Comparison of ENCODE assay signal across 8 cellular contexts in genomic region chr4:54064317-54065275, GRCh38. TPM values are rescaled to one million over a fixed set of nuclear protein-coding genes. Genes with fewer than 3 reads are reported as not detected.
DNase-seq lines count a peak whose midpoint lies in the region; ATAC-seq, FAIRE-seq and TF ChIP-seq lines count a peak whose summit lies in the region.

Gene CHIC2, minus strand, starts transcription at chr4:54064605. Its CDS starts 305 bp downstream, at chr4:54064300.

- H3K4me3 Mint-ChIP-seq in Caco-2 (ENCODE audit: unreplicated experiment), result peak within 1 kb of the TSS; percentile 89
- peak within 1 kb of the TSS; percentile 90 for H3K4me3 Mint-ChIP-seq in memory B cell

- no peaks in the 10 kb centered on the region; the same call in 1 of the 2 replicates for H3K79me1 ChIP-seq in H1 (ENCODE audit: low read depth, low read length)

- H3K9ac ChIP-seq in HUES48 (ENCODE audit: low read depth, low read length), result peak within 1 kb of the TSS; percentile 87
- peak within 1 kb of the TSS; percentile 80 for H3K9ac ChIP-seq in NT2/D1 (ENCODE audit: insufficient read length, low read depth)
- H3K9ac ChIP-seq in H1 (replicated peaks in 1 of 4; ENCODE audit: extremely low read depth in 1 of 4, low read depth in 3 of 4, low read length in 3 of 4), result peak within 1 kb of the TSS; percentile 73 to 83 (median 81)

- H3K36me3 Mint-ChIP-seq in Caco-2 (ENCODE audit: insufficient read depth, unreplicated experiment) (no peaks in the 10 kb centered on the region), memory B cell (no peaks in the 10 kb centered on the region)

- peak; percentile 94 to 96 for DNase-seq in Caco-2
- DNase-seq in NT2/D1 (ENCODE audit: low read depth, low spot score), result peak; percentile 73
- DNase-seq in activated CD8-positive, alpha-beta memory T cell treated with anti-CD3 and anti-CD28 coated beads for 48 hours (ENCODE audit: low read depth in 2 of 3, low spot score in 2 of 3), result peak; percentile 78 to 95 (median 88)
- DNase-seq in H1 (ENCODE audit: low read depth in 1 of 2, low spot score in 2 of 2), result peak; percentile 72 to 94
- peak; percentile 96 for DNase-seq in memory B cell (ENCODE audit: low spot score in 2 of 2)
- DNase-seq in stimulated activated CD8-positive, alpha-beta memory T cell treated with anti-CD3 and anti-CD28 coated beads, Interleukin-12 subunit alpha, Interleukin-12 subunit beta, amount 100 ng/mL, for 1 hour (ENCODE audit: low read depth), result peak; percentile 91

- H3K27me3 Mint-ChIP-seq in Caco-2 (ENCODE audit: insufficient read depth, unreplicated experiment) (no peaks in the 10 kb centered on the region), memory B cell (no peaks in the 10 kb centered on the region)

- H3K9me3 ChIP-seq in Caco-2 (no peaks in the 10 kb centered on the region), HUES48 (ENCODE audit: control insufficient read depth, insufficient read depth, low read length) (no peaks in the 10 kb centered on the region), NT2/D1 (ENCODE audit: insufficient read depth, low read length) (no peaks in the 10 kb centered on the region), H1 (ENCODE audit: insufficient read depth in 2 of 2, low read depth in 1 of 2, low read length in 1 of 2) (no peaks in the 10 kb centered on the region)

- H3K14ac ChIP-seq in H1 (ENCODE audit: insufficient read length), result no peak within 1 kb of the TSS

- TF ChIP-seq EP300 in H1 (IDR thresholded peaks at IDR 0.05; ENCODE audit: borderline replicate concordance in 1 of 2, low read depth in 2 of 2, low read length in 2 of 2), result no peak

- H3K23ac ChIP-seq in H1 (ENCODE audit: insufficient read length), result no peak within 1 kb of the TSS

- H3K4me1 Mint-ChIP-seq in Caco-2 (ENCODE audit: low read depth, unreplicated experiment) (peaks cover 40% of the 10 kb centered on the region), memory B cell (peaks cover 34% of the 10 kb centered on the region)

- no peaks in the 10 kb centered on the region for H3K27me3 ChIP-seq in Caco-2 (replicated peaks; ENCODE audit: control insufficient read depth, insufficient read depth, low read length)
- H3K27me3 ChIP-seq in HUES48 (ENCODE audit: control insufficient read depth, insufficient read depth, low read length), result peaks cover 13% of the 10 kb centered on the region; the same call in 1 of the 2 replicates
- H3K27me3 ChIP-seq in NT2/D1 (ENCODE audit: insufficient read depth, insufficient read length), result peaks cover 8% of the 10 kb centered on the region
- H3K27me3 ChIP-seq in H1 (replicated peaks in 1 of 4; ENCODE audit: control insufficient read depth in 3 of 4, extremely low read depth in 1 of 4, insufficient read depth in 3 of 4, low read length in 3 of 4), result no peaks in the 10 kb centered on the region; a peak in 1 of 7 replicates

- POLR2A ChIA-PET in Caco-2 (lab: Charles Lee) (no interaction called here), H1 (lab: Charles Lee; ENCODE audit: partially characterized antibody) (interaction anchor here (0.9 to 1.0 kb wide), 2 partner anchors 10 to 33 kb away, joined by 3 read pairs; no protein-coding TSS in a partner anchor)

- peak within 1 kb of the TSS; percentile 11; the same call in 1 of the 2 replicates for H2BK5ac ChIP-seq in H1 (ENCODE audit: low read depth, low read length)

- H4K20me1 ChIP-seq in H1 (replicated peaks in 1 of 2; ENCODE audit: control insufficient read depth in 1 of 2, insufficient read depth in 2 of 2, low read length in 2 of 2), result no peaks in the 10 kb centered on the region

- no peak within 1 kb of the TSS for H4K91ac ChIP-seq in H1 (replicated peaks; ENCODE audit: insufficient read length, low read length)

- TF ChIP-seq POLR2A in H1 (IDR thresholded peaks at IDR 0.05; ENCODE audit: control extremely low read depth in 1 of 2, low read depth in 2 of 2, low read length in 2 of 2), result peak in 1 of 2 experiments; percentile 61; a peak in 1 of 3 replicates

- H3K27ac ChIP-seq in HUES48 (ENCODE audit: low read depth, low read length), result peak within 1 kb of the TSS; percentile 89
- H3K27ac ChIP-seq in H1 (ENCODE audit: low read depth, low read length), result peak within 1 kb of the TSS; percentile 57

- H3K79me2 ChIP-seq in H1 (ENCODE audit: control insufficient read depth in 1 of 2, insufficient read depth in 2 of 2, low read length in 2 of 2), result peaks cover 0 to 38% of the 10 kb centered on the region in 2 experiments; a peak in 2 of 4 replicates

- ATAC-seq in GM21390 (IDR thresholded peaks at IDR 0.05; ENCODE audit: unreplicated experiment), result peak; percentile 93
- peak; percentile 91 for ATAC-seq in memory B cell (ENCODE audit: low read depth)

- peak within 1 kb of the TSS; percentile 91 for H4K8ac ChIP-seq in H1 (ENCODE audit: extremely low read depth, insufficient read depth, low read length)

- TF ChIP-seq RAD21 in H1 (IDR thresholded peaks at IDR 0.05 in 1 of 2, conservative IDR thresholded peaks at IDR 0.05 in 1 of 2; ENCODE audit: low read depth in 2 of 2, low read length in 2 of 2), result no peak

- 8% methylated on average over 39 of the region's 89 CpGs; no CpG with 5 or more reads in 1 of the 2 experiments for WGBS in H1 (ENCODE audit: extremely low coverage in 1 of 2, insufficient coverage in 1 of 2, insufficient read length in 1 of 2, insufficient replicate concordance in 2 of 2, low coverage in 1 of 2, low lambda C conversion rate in 2 of 2, missing lambda C conversion rate in 1 of 2), 2 experiments

- H2AK5ac ChIP-seq in H1 (ENCODE audit: low read depth, low read length), result no peak within 1 kb of the TSS

- H3K4me1 ChIP-seq in Caco-2, result peaks cover 25% of the 10 kb centered on the region
- H3K4me1 ChIP-seq in HUES48 (ENCODE audit: control insufficient read depth, insufficient read depth, low read length), result peaks cover 42% of the 10 kb centered on the region
- no peaks in the 10 kb centered on the region for H3K4me1 ChIP-seq in NT2/D1 (ENCODE audit: insufficient read depth, insufficient read length)
- peaks cover 0 to 12% (median 3%) of the 10 kb centered on the region in 4 experiments; a peak in 2 of 7 replicates for H3K4me1 ChIP-seq in H1 (replicated peaks in 1 of 4; ENCODE audit: control insufficient read depth in 3 of 4, insufficient read depth in 4 of 4, low read length in 3 of 4)

- TSS peak; percentile 65 for BruUV-seq in Caco-2 (replicated peaks; lab: Mats Ljungman, UMichigan)

- H3K23me2 ChIP-seq in H1 (ENCODE audit: low read depth, low read length), result peaks cover 3% of the 10 kb centered on the region

- H3K4me2 ChIP-seq in H1 (ENCODE audit: insufficient read depth in 1 of 2, low read depth in 2 of 2, low read length in 2 of 2), result peak within 1 kb of the TSS; percentile 85 to 96

- H3K27ac Mint-ChIP-seq in Caco-2 (ENCODE audit: unreplicated experiment) (peak within 1 kb of the TSS; percentile 20), memory B cell (peak within 1 kb of the TSS; percentile 94)

- H4K5ac ChIP-seq in H1 (ENCODE audit: insufficient read length, low read depth, low read length), result peak within 1 kb of the TSS; percentile 25

- H2BK120ac ChIP-seq in H1 (replicated peaks; ENCODE audit: low read depth, low read length), result no peak within 1 kb of the TSS

- peak within 1 kb of the TSS; percentile 25 for H3K56ac ChIP-seq in H1 (replicated peaks; ENCODE audit: insufficient read length, low read depth, low read length)

- H3K9me3 Mint-ChIP-seq in Caco-2 (ENCODE audit: unreplicated experiment) (no peaks in the 10 kb centered on the region), memory B cell (no peaks in the 10 kb centered on the region)

- peak within 1 kb of the TSS; percentile 86 for H2AFZ ChIP-seq in H1 (ENCODE audit: low read length)

- peak within 1 kb of the TSS; percentile 72; the same call in 1 of the 2 replicates for H3K18ac ChIP-seq in H1 (ENCODE audit: extremely low read depth, low read length)

- H3K4me3 ChIP-seq in Caco-2 (ENCODE audit: low read depth, low read length), result peak within 1 kb of the TSS; percentile 92
- H3K4me3 ChIP-seq in HUES48 (ENCODE audit: low read depth, low read length), result peak within 1 kb of the TSS; percentile 93
- peak within 1 kb of the TSS; percentile 82 for H3K4me3 ChIP-seq in NT2/D1 (ENCODE audit: insufficient read length, low read depth)
- peak within 1 kb of the TSS; percentile 85 to 97 (median 91) for H3K4me3 ChIP-seq in H1 (ENCODE audit: extremely low read depth in 1 of 4, insufficient read depth in 2 of 4, low read depth in 3 of 4, low read length in 4 of 4)

- TF ChIP-seq CTCF in Caco-2 (IDR thresholded peaks at IDR 0.05; ENCODE audit: insufficient read depth in 1 of 2, low read depth in 1 of 2, low read length in 1 of 2, severe bottlenecking in 1 of 2, unreplicated experiment in 1 of 2) (no peak), H1 (IDR thresholded peaks at IDR 0.05; ENCODE audit: control extremely low read depth in 1 of 3, insufficient read depth in 1 of 3, low read depth in 1 of 3, low read length in 3 of 3) (no peak)

- H2BK15ac ChIP-seq in H1 (ENCODE audit: low read length), result no peak within 1 kb of the TSS

- FAIRE-seq in H1 (lab: Jason Lieb, UNC), result no peak

- H2BK20ac ChIP-seq in H1 (ENCODE audit: low read length), result no peak within 1 kb of the TSS

- H3K36me3 ChIP-seq in Caco-2 (ENCODE audit: control insufficient read depth, insufficient read depth, low read length) (no peaks in the 10 kb centered on the region), HUES48 (ENCODE audit: control insufficient read depth, insufficient read depth, low read length) (no peaks in the 10 kb centered on the region), NT2/D1 (ENCODE audit: insufficient read depth, insufficient read length, low read length) (no peaks in the 10 kb centered on the region), H1 (ENCODE audit: control insufficient read depth in 2 of 4, insufficient read depth in 4 of 4, low read length in 3 of 4) (no peaks in the 10 kb centered on the region)

- no peak within 1 kb of the TSS for H2BK12ac ChIP-seq in H1 (ENCODE audit: low read depth, low read length)

- no peak within 1 kb of the TSS for H3K4ac ChIP-seq in H1 (replicated peaks; ENCODE audit: insufficient read length, low read depth, low read length)

- CTCF ChIA-PET in Caco-2 (lab: Charles Lee), result interaction anchor here (0.6 kb wide), 1 partner anchor 80 kb away, joined by 3 read pairs; no protein-coding TSS in a partner anchor
- CTCF ChIA-PET in H1 (lab: Charles Lee; ENCODE audit: partially characterized antibody), result interaction anchor here (3.0 kb wide), 1 partner anchor 134 kb away, joined by 17 read pairs; no protein-coding TSS in a partner anchor

- intact Hi-C loops in Caco-2 (cut with micrococcal nuclease; ENCODE audit: unreplicated experiment), result loop anchor here (1.0 to 5.0 kb wide), 3 partner anchors 80 to 157 kb away; no protein-coding TSS in a partner anchor

TF ChIP-seq in H1, 55 proteins besides CTCF, POLR2A, EP300 and RAD21 (continues in another document):
- peak; percentile 92 for TF ChIP-seq CHD2 (IDR thresholded peaks at IDR 0.05; ENCODE audit: low read length)

RNA-seq across cellular contexts. Expression of gene CHIC2, which starts in this region (rescaled TPM):
- 24.9 and 30.0 TPM in 2 replicates for total RNA-seq in Caco-2 (2022)
- total RNA-seq in H1 (2021; fragmentation: NEBNext Ultra II Directional; extraction: Animal tissue kit (Norgen Biotek cat#: 25700)), result 10.9 and 11.9 TPM in 2 replicates
- polyA plus RNA-seq in H1 (2011; rRNA removed), result 3.0 and 4.5 TPM in 2 replicates
- polyA plus RNA-seq in H1 (2011; cell fraction: cytosol; rRNA removed), result 5.6 TPM
- polyA plus RNA-seq in H1 (2011; cell fraction: nucleus; rRNA removed), result 2.3 TPM
- 3.9 to 5.7 TPM (median 4.9 TPM) in 4 replicates for polyA plus RNA-seq in H1 (2012, experiment 1 of 2)
- 3.1 TPM for polyA plus RNA-seq in H1 (2012, experiment 2 of 2)
- polyA plus RNA-seq in H1 (2013, experiment 1 of 2), result 5.5 TPM
- 6.7 TPM for polyA plus RNA-seq in H1 (2013, experiment 2 of 2)
- polyA minus RNA-seq in H1 (2011; rRNA and poly(A)+ RNA removed), result 1.6 and 2.2 TPM in 2 replicates
- 9.0 TPM for polyA minus RNA-seq in H1 (2011; cell fraction: cytosol; rRNA and poly(A)+ RNA removed)
- 8.7 TPM for polyA minus RNA-seq in H1 (2011; cell fraction: nucleus; rRNA and poly(A)+ RNA removed)

Comparison
In these comparisons a context has a peak if more than half of its experiments do, and no peak if none do; other contexts are left out.
1. Peak in every context shown above with its lines: DNase-seq, ATAC-seq, H3K4me3 ChIP-seq and H3K27ac ChIP-seq.